ENCODE assay signal across 13 cellular contexts in the genomic region with DNA sequence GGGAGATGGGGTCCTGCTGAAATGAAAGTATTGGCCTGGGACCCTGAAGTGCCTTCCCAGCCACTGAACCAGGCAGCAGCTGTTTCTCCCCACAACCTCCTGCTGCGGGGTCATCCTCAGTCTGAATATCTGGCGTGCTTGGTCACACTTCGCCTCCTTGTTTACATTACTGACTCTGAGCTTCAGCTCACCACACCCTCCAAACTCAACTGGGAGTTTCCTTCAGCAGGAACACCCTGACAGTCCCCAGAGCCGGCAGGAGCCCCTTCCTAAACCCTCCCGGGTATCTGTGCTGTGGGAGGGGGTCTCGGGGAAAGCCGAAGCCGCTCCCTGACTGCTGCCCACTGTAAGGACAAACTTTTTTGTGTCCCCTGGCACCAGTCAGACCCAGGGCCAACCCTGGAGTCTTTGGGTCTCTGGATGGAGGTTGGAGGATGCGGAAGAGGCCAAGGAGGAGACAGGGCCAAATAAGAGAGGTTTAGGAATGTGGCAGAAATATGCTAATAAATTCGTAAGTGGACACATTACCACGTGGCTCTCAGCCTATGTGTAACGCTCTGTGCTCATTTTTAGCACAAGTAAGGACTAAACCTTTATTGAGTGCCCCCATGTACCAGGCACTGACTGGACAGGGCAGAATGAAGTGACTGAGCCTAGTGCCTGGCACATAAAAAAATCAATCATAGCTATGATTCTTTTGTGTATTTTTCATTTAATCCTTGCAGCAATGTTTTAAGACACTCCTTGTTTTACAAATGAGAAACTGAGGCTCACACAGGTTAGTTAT. TPM values are rescaled to one million over a fixed set of nuclear protein-coding genes. Genes with fewer than 3 reads are reported as not detected.
A peak's percentile ranks its signal among the peaks of the same experiment; 100 is the strongest.
DNase-seq lines count a peak whose midpoint lies in the region; ATAC-seq and TF ChIP-seq lines count a peak whose summit lies in the region.
"Had no signal": no experiment of that assay in that cellular context is flagged by ENCODE, and none has a peak within 500 bp of the region (broad histone marks: within the 10 kb centered on the region; RNA-seq: fewer than 3 reads in every experiment).

No MANE protein-coding gene starts in this region.

- H3K36me3 ChIP-seq in HUES6 (ENCODE audit: control insufficient read depth, insufficient read depth, low read length) (peaks cover 29% of the 10 kb centered on the region), colonic mucosa (no peaks in the 10 kb centered on the region), left lung (no peaks in the 10 kb centered on the region), stomach (peaks cover 0 to 27% (median 17%) of the 10 kb centered on the region in 4 donors)
- H3K36me3 ChIP-seq: HAP-1 had no signal

- no peak for TF ChIP-seq CTCF in colonic mucosa (IDR thresholded peaks at IDR 0.05)
- no peak for TF ChIP-seq CTCF in left lung (IDR thresholded peaks at IDR 0.05)
- no peak for TF ChIP-seq CTCF in stomach (IDR thresholded peaks at IDR 0.05)

- H3K9me3 ChIP-seq in HUES6 (ENCODE audit: control insufficient read depth, insufficient read depth, low read depth, low read length): no peaks in the 10 kb centered on the region
- no peaks in the 10 kb centered on the region for H3K9me3 ChIP-seq in colonic mucosa
- H3K9me3 ChIP-seq in left lung: no peaks in the 10 kb centered on the region
- no peaks in the 10 kb centered on the region for H3K9me3 ChIP-seq in stomach
- H3K9me3 ChIP-seq: HAP-1 had no signal

- WGBS in stomach, 5 donors: 28 to 42% (median 35%) methylated on average over 12 of the region's 12 CpGs

- TF ChIP-seq POLR2A in stomach (IDR thresholded peaks at IDR 0.05): no peak

- H3K27ac ChIP-seq in HUES6 (ENCODE audit: low read depth, low read length) (no peak overlapping the region), colonic mucosa (peak overlapping the region; percentile 84), left lung (peak overlapping the region; percentile 35 to 73), stomach (peak overlapping the region; percentile 64 to 79 (median 78))

- ATAC-seq in left lung (peak; percentile 70), HG03139 (IDR thresholded peaks at IDR 0.05; ENCODE audit: unreplicated experiment) (no peak)
- ATAC-seq: Panc1 had no signal

- no peak for TF ChIP-seq EP300 in stomach (IDR thresholded peaks at IDR 0.05)

- peak; percentile 79 for DNase-seq in colonic mucosa
- DNase-seq in left lung: no peak
- peak; percentile 46 for DNase-seq in stomach
- no peak for DNase-seq in activated T-cell treated with anti-CD3 and anti-CD28 coated beads, Interleukin-2, amount 50 U/mL, for 1 hour
- DNase-seq in ureter (ENCODE audit: low spot score): no peak
- no peak for DNase-seq in activated naive CD4-positive, alpha-beta T cell treated with anti-CD3 and anti-CD28 coated beads, Interleukin-2, amount 50 U/mL, for 16 hours
- DNase-seq: activated T-cell treated with anti-CD3 and anti-CD28 coated beads, Interleukin-2, amount 50 U/mL, for 24 hours; NCI-H1694 treated with DMSO at 0.1 percent for 48 hours; occipital lobe had no signal

- H3K27me3 ChIP-seq in HUES6 (ENCODE audit: control insufficient read depth, insufficient read depth, low read length) (no peaks in the 10 kb centered on the region), colonic mucosa (no peaks in the 10 kb centered on the region), left lung (no peaks in the 10 kb centered on the region), stomach (no peaks in the 10 kb centered on the region)

- intact Hi-C loops in colonic mucosa (cut with DNase I) (no loop called here), left lung (cut with DNase I) (no loop called here), stomach (cut with DNase I; ENCODE audit: low total_unique reads) (no loop called here)

- H3K4me3 ChIP-seq in HUES6 (ENCODE audit: low read depth, low read length) (peak overlapping the region; percentile 10; the same call in 1 of the 2 replicates), colonic mucosa (no peak overlapping the region), left lung (no peak overlapping the region), stomach (no peak overlapping the region)
- H3K4me3 ChIP-seq: HAP-1 had no signal

- H3K9ac ChIP-seq in HUES6 (ENCODE audit: low read length) (no peak overlapping the region), colonic mucosa (ENCODE audit: low read depth in 2 of 2, low read length in 2 of 2) (peak overlapping the region in 1 of 2 donors; percentile 56)

- H3K4me1 ChIP-seq in HUES6 (ENCODE audit: control insufficient read depth, insufficient read depth, low read length) (peaks cover 33% of the 10 kb centered on the region), colonic mucosa (peaks cover 10% of the 10 kb centered on the region), left lung (peaks cover 30 to 37% of the 10 kb centered on the region in 2 donors), stomach (peaks cover 10 to 31% (median 26%) of the 10 kb centered on the region in 4 donors)

RNA-seq across cellular contexts. Expression of a gene that starts 20.7 kb away (rescaled TPM):
- 10 to 100 TPM; 13.9 to 14.0 TPM for total RNA-seq in colonic mucosa
- total RNA-seq in left lung: 10 to 100 TPM; 22.4 to 32.9 TPM
- 10 to 100 TPM in 1 of 5 donors, 1 to 10 TPM in 4; 3.5 to 13.4 (median 8.6) TPM for total RNA-seq in stomach
- polyA plus RNA-seq in stomach: 1 to 10 TPM; 2.9 to 4.3 (median 3.8) TPM
- total RNA-seq in ureter: 4.7 TPM

Comparison
In these comparisons a context has a peak if more than half of its experiments do, and no peak if none do; other contexts are left out.
1. DNase-seq: peak in colonic mucosa (single experiment) and stomach (single experiment); none in left lung (0 of 2), activated T-cell treated with anti-CD3 and anti-CD28 coated beads, Interleukin-2, amount 50 U/mL, for 1 hour (single experiment), ureter (single experiment) and activated naive CD4-positive, alpha-beta T cell treated with anti-CD3 and anti-CD28 coated beads, Interleukin-2, amount 50 U/mL, for 16 hours (single experiment).